Comparison of ENCODE assay signal across 16 cellular contexts in genomic region chr12:122006186-122006926, GRCh38. TPM values are rescaled to one million over a fixed set of nuclear protein-coding genes. Genes with fewer than 3 reads are reported as not detected.
DNase-seq lines count a peak whose midpoint lies in the region; ATAC-seq and TF ChIP-seq lines count a peak whose summit lies in the region.
"Had no signal": no experiment of that assay in that cellular context is flagged by ENCODE, and none has a peak within 500 bp of the region (broad histone marks: within the 10 kb centered on the region; RNA-seq: fewer than 3 reads in every experiment).

No MANE protein-coding gene starts in this region.

- no peaks in the 10 kb centered on the region for H3K36me3 ChIP-seq in H7 (replicated peaks; ENCODE audit: control insufficient read depth, insufficient read depth, low read length)
- no peaks in the 10 kb centered on the region for H3K36me3 ChIP-seq in lower lobe of right lung

- no peak overlapping the region for H3K27ac ChIP-seq in lower lobe of right lung
- H3K27ac ChIP-seq: psoas muscle had no signal

- no peak overlapping the region for H3K27ac Mint-ChIP-seq in activated CD4-positive, alpha-beta T cell treated with anti-CD3 and anti-CD28 coated beads, Interleukin-2, amount 10 ng/mL, durations not matched to agents 24 days and 14 days
- H3K27ac Mint-ChIP-seq in T-helper 2 cell treated with Interferon-gamma antibody and Interleukin-4, amounts not matched to agents 5 μg/mL and 100 μg/mL, for 36 hours: peak overlapping the region; percentile 67
- H3K27ac Mint-ChIP-seq: brain, endodermal cell had no signal

- H3K27me3 ChIP-seq in H7 (ENCODE audit: control insufficient read depth, insufficient read depth, low read length) (no peaks in the 10 kb centered on the region), lower lobe of right lung (ENCODE audit: low read depth) (no peaks in the 10 kb centered on the region)

- H3K4me1 ChIP-seq in lower lobe of right lung: peaks cover 5% of the 10 kb centered on the region

- intact Hi-C loops in activated CD4-positive, alpha-beta T cell treated with anti-CD3 and anti-CD28 coated beads, Interleukin-2, amount 10 ng/mL, durations not matched to agents 24 days and 14 days (cut with micrococcal nuclease): no loop called here
- intact Hi-C loops in lower lobe of right lung (cut with DNase I): no loop called here

- H3K4me3 ChIP-seq in H7 (ENCODE audit: insufficient read depth, low read depth, low read length) (no peak overlapping the region), lower lobe of right lung (no peak overlapping the region)
- H3K4me3 ChIP-seq: psoas muscle had no signal

- no peak for TF ChIP-seq CTCF in lower lobe of right lung (IDR thresholded peaks at IDR 0.05)

- no peaks in the 10 kb centered on the region for H3K36me3 Mint-ChIP-seq in activated CD4-positive, alpha-beta T cell treated with anti-CD3 and anti-CD28 coated beads, Interleukin-2, amount 10 ng/mL, durations not matched to agents 24 days and 14 days (ENCODE audit: low read depth)
- no peaks in the 10 kb centered on the region for H3K36me3 Mint-ChIP-seq in T-helper 2 cell treated with Interferon-gamma antibody and Interleukin-4, amounts not matched to agents 5 μg/mL and 100 μg/mL, for 36 hours (ENCODE audit: low read depth)

- H3K9me3 Mint-ChIP-seq in activated CD4-positive, alpha-beta T cell treated with anti-CD3 and anti-CD28 coated beads, Interleukin-2, amount 10 ng/mL, durations not matched to agents 24 days and 14 days: no peaks in the 10 kb centered on the region
- no peaks in the 10 kb centered on the region for H3K9me3 Mint-ChIP-seq in T-helper 2 cell treated with Interferon-gamma antibody and Interleukin-4, amounts not matched to agents 5 μg/mL and 100 μg/mL, for 36 hours
- H3K9me3 Mint-ChIP-seq: endodermal cell had no signal

- no peaks in the 10 kb centered on the region for H3K9me3 ChIP-seq in lower lobe of right lung
- H3K9me3 ChIP-seq: psoas muscle had no signal

- ATAC-seq in lower lobe of right lung: no peak

- peaks cover 19% of the 10 kb centered on the region for H3K27me3 Mint-ChIP-seq in activated CD4-positive, alpha-beta T cell treated with anti-CD3 and anti-CD28 coated beads, Interleukin-2, amount 10 ng/mL, durations not matched to agents 24 days and 14 days
- peaks cover 16% of the 10 kb centered on the region for H3K27me3 Mint-ChIP-seq in T-helper 2 cell treated with Interferon-gamma antibody and Interleukin-4, amounts not matched to agents 5 μg/mL and 100 μg/mL, for 36 hours (ENCODE audit: low read depth)

- H3K4me3 Mint-ChIP-seq in activated CD4-positive, alpha-beta T cell treated with anti-CD3 and anti-CD28 coated beads, Interleukin-2, amount 10 ng/mL, durations not matched to agents 24 days and 14 days: peak overlapping the region; percentile 69
- peak overlapping the region; percentile 65 for H3K4me3 Mint-ChIP-seq in T-helper 2 cell treated with Interferon-gamma antibody and Interleukin-4, amounts not matched to agents 5 μg/mL and 100 μg/mL, for 36 hours
- H3K4me3 Mint-ChIP-seq: brain, endodermal cell had no signal

- H3K4me1 Mint-ChIP-seq in activated CD4-positive, alpha-beta T cell treated with anti-CD3 and anti-CD28 coated beads, Interleukin-2, amount 10 ng/mL, durations not matched to agents 24 days and 14 days: peaks cover 10% of the 10 kb centered on the region
- peaks cover 13% of the 10 kb centered on the region for H3K4me1 Mint-ChIP-seq in T-helper 2 cell treated with Interferon-gamma antibody and Interleukin-4, amounts not matched to agents 5 μg/mL and 100 μg/mL, for 36 hours (ENCODE audit: low read depth)
- H3K4me1 Mint-ChIP-seq: endodermal cell had no signal

- peak; percentile 66 for DNase-seq in activated CD4-positive, alpha-beta T cell treated with anti-CD3 and anti-CD28 coated beads, Interleukin-2, amount 10 ng/mL, durations not matched to agents 24 days and 14 days
- no peak for DNase-seq in activated CD4-positive, alpha-beta T cell treated with anti-CD3 and anti-CD28 coated beads, Interleukin-2, amount 50 U/mL, for 48 hours
- DNase-seq in H7 (peak; percentile 36), lower lobe of right lung (peak; percentile 37), dermis blood vessel endothelial cell (no peak), iPS-NIHi7 (ENCODE audit: extremely low spot score) (no peak)
- no peak for DNase-seq in T-helper 2 cell treated with Interferon-gamma antibody and Interleukin-4, amounts not matched to agents 5 μg/mL and 100 μg/mL, for 36 hours (ENCODE audit: low spot score)
- DNase-seq in stimulated activated CD4-positive, alpha-beta T cell treated with anti-CD3 and anti-CD28 coated beads, Interleukin-4, amount 100 ng/mL, for 24 hours: no peak
- DNase-seq: DMS153, endodermal cell, NCI-H1417, NCI-H510A treated with DMSO at 0.1 percent for 48 hours, psoas muscle, SHP77, trophoblast cell had no signal

RNA-seq across cellular contexts. Expression of gene BCL7A, which starts 15.3 kb away (rescaled TPM):
- total RNA-seq in activated CD4-positive, alpha-beta T cell treated with anti-CD3 and anti-CD28 coated beads, Interleukin-2, amount 10 ng/mL, durations not matched to agents 24 days and 14 days: 9.3 and 10.7 TPM in 2 replicates
- total RNA-seq in H7 (2014; rRNA removed; shearing (Covaris generic)): 10.6 and 11.2 TPM in 2 replicates
- total RNA-seq in lower lobe of right lung (6.4 TPM), dermis blood vessel endothelial cell (4.6 and 6.8 TPM in 2 replicates)

Comparison
In these comparisons a context has a peak if more than half of its experiments do, and no peak if none do; other contexts are left out.
1. DNase-seq: peak in activated CD4-positive, alpha-beta T cell treated with anti-CD3 and anti-CD28 coated beads, Interleukin-2, amount 10 ng/mL, durations not matched to agents 24 days and 14 days (single experiment), H7 (single experiment) and lower lobe of right lung (single experiment); none in activated CD4-positive, alpha-beta T cell treated with anti-CD3 and anti-CD28 coated beads, Interleukin-2, amount 50 U/mL, for 48 hours (0 of 2), T-helper 2 cell treated with Interferon-gamma antibody and Interleukin-4, amounts not matched to agents 5 μg/mL and 100 μg/mL, for 36 hours (single experiment), dermis blood vessel endothelial cell (single experiment), iPS-NIHi7 (single experiment) and stimulated activated CD4-positive, alpha-beta T cell treated with anti-CD3 and anti-CD28 coated beads, Interleukin-4, amount 100 ng/mL, for 24 hours (single experiment).